8 cellular contexts compared by ENCODE assay signal in the genomic region with DNA sequence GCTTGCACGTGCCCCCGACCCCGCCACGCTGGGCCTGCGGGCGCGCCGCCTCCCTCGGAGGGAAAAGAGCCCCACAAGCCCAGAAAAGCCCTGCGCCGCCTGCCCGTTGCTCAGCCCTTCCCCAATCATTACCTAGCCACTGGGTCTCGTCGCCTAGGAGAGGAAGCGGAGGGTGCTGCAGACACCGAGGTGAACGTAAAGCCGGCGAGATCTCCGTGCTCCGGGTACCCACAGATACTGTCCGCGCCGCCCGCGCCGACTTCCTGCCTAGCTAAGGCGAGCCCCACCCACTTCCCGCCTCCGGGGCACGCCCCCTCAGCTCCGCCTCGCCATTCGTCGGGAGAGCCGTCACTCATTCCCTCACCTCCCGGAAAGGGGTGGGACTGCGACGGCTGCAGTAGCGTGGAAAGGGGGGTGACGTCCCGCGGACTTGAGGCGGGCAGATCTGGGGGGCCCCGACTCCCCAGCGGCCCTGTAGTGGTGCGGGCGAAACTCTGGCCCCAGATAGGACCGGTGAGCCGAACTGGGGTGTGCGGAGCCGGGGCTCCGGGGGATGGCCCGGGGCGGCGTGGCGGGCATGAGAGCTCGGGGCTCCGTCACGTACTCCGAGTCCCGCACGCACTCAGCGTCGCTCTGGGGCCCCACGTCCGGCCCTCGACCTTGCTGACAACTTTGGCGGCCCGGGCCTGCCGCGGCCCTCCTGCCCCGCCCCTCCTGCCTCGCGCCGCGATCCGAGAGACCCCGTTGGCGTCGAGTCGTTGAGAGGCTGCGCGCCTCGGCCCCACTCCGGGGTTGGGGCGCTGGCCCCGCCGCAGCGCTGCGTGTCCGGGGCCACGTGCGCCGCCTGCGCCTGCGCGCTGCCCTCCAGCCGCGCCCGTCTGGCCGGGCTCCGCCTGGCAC. TPM values are rescaled to one million over a fixed set of nuclear protein-coding genes. Genes with fewer than 3 reads are reported as not detected.
DNase-seq lines count a peak whose midpoint lies in the region; ATAC-seq and TF ChIP-seq lines count a peak whose summit lies in the region.

A gene (minus strand): TSS at position 239 of the 900 bp plus-strand sequence. CDS start 3,778 bp downstream, outside the sequence.

- peaks cover 20 to 27% of the 10 kb centered on the region in 2 donors for H3K36me3 Mint-ChIP-seq in CD14-positive monocyte
- H3K36me3 Mint-ChIP-seq in dendritic cell treated with granulocyte-macrophage colony-stimulating factor and Interleukin-4, amounts not matched to agents 40 ng/mL and 50 ng/mL, for 4 days (ENCODE audit: low read depth) = peaks cover 57% of the 10 kb centered on the region

- no peak for TF ChIP-seq RAD21 in liver (IDR thresholded peaks at IDR 0.05)

- H3K27me3 ChIP-seq in liver (ENCODE audit: control insufficient read depth in 4 of 4, insufficient read depth in 4 of 4, low read length in 3 of 4) = no peaks in the 10 kb centered on the region

- H3K4me1 Mint-ChIP-seq in CD14-positive monocyte = peaks cover 53% of the 10 kb centered on the region
- H3K4me1 Mint-ChIP-seq in dendritic cell treated with granulocyte-macrophage colony-stimulating factor and Interleukin-4, amounts not matched to agents 40 ng/mL and 50 ng/mL, for 4 days (ENCODE audit: low read depth) = peaks cover 54% of the 10 kb centered on the region

- no peak for TF ChIP-seq CTCF in CD14-positive monocyte (IDR thresholded peaks at IDR 0.05)
- TF ChIP-seq CTCF in liver (IDR thresholded peaks at IDR 0.05; ENCODE audit: low read depth, low read length, missing input control) = no peak

- peak; percentile 66 for ATAC-seq in GM19351 (IDR thresholded peaks at IDR 0.05; ENCODE audit: unreplicated experiment)
- ATAC-seq in HG03520 (IDR thresholded peaks at IDR 0.05; ENCODE audit: unreplicated experiment) = peak; percentile 70

- under 1% methylated on average over 103 of the region's 103 CpGs for WGBS in liver

- H3K27me3 Mint-ChIP-seq in CD14-positive monocyte (ENCODE audit: low read depth in 3 of 3) = peaks cover 0 to 2% (median 0%) of the 10 kb centered on the region in 3 donors
- H3K27me3 Mint-ChIP-seq in dendritic cell treated with granulocyte-macrophage colony-stimulating factor and Interleukin-4, amounts not matched to agents 40 ng/mL and 50 ng/mL, for 4 days = no peaks in the 10 kb centered on the region

- intact Hi-C loops in CD14-positive monocyte (cut with micrococcal nuclease) = no loop called here
- intact Hi-C loops in dendritic cell treated with granulocyte-macrophage colony-stimulating factor and Interleukin-4, amounts not matched to agents 40 ng/mL and 50 ng/mL, for 4 days (cut with micrococcal nuclease) = loop anchor here (10.0 kb wide), 1 partner anchor 454 kb away; no protein-coding TSS in a partner anchor

- H3K9me3 Mint-ChIP-seq in CD14-positive monocyte = no peaks in the 10 kb centered on the region
- no peaks in the 10 kb centered on the region for H3K9me3 Mint-ChIP-seq in dendritic cell treated with granulocyte-macrophage colony-stimulating factor and Interleukin-4, amounts not matched to agents 40 ng/mL and 50 ng/mL, for 4 days

- H3K27ac ChIP-seq in liver (ENCODE audit: low read depth in 1 of 2, low read length in 2 of 2) = peak within 1 kb of the TSS; percentile 98 to 100

- peak; percentile 97 for DNase-seq in CD14-positive monocyte (ENCODE audit: low spot score)
- DNase-seq in NCI-H748 (lab: John Stamatoyannopoulos, UW; ENCODE audit: unreplicated experiment) = peak; percentile 91
- DNase-seq in activated CD4-positive, alpha-beta T cell treated with anti-CD3 and anti-CD28 coated beads, Interleukin-2, amount 50 U/mL, for 4 hours = peak; percentile 98 to 99
- peak; percentile 99 for DNase-seq in stimulated activated CD4-positive, alpha-beta T cell treated with anti-CD3 and anti-CD28 coated beads, Interleukin-4, amount 100 ng/mL, for 1 hour

- peak within 1 kb of the TSS; percentile 90 to 93 for H3K4me3 Mint-ChIP-seq in CD14-positive monocyte
- peak within 1 kb of the TSS; percentile 95 for H3K4me3 Mint-ChIP-seq in dendritic cell treated with granulocyte-macrophage colony-stimulating factor and Interleukin-4, amounts not matched to agents 40 ng/mL and 50 ng/mL, for 4 days

- H3K27ac Mint-ChIP-seq in CD14-positive monocyte = peak within 1 kb of the TSS; percentile 97 to 99 (median 99)
- peak within 1 kb of the TSS; percentile 95 for H3K27ac Mint-ChIP-seq in dendritic cell treated with granulocyte-macrophage colony-stimulating factor and Interleukin-4, amounts not matched to agents 40 ng/mL and 50 ng/mL, for 4 days

- peak within 1 kb of the TSS; percentile 81 to 99 for H3K9ac ChIP-seq in liver (ENCODE audit: low read depth in 1 of 2, low read length in 2 of 2)

- H3K36me3 ChIP-seq in liver (ENCODE audit: control insufficient read depth in 4 of 4, insufficient read depth in 3 of 4, low read depth in 1 of 4, low read length in 3 of 4) = peaks cover 0 to 13% (median 8%) of the 10 kb centered on the region in 4 donors

- peaks cover 12 to 51% (median 31%) of the 10 kb centered on the region in 4 donors for H3K4me1 ChIP-seq in liver (ENCODE audit: control insufficient read depth in 4 of 4, insufficient read depth in 4 of 4, low read length in 3 of 4)

- peak within 1 kb of the TSS; percentile 79 to 97 (median 83) for H3K4me3 ChIP-seq in liver (ENCODE audit: low read depth in 1 of 3, low read length in 3 of 3)

- no peaks in the 10 kb centered on the region for H3K9me3 ChIP-seq in liver (ENCODE audit: control insufficient read depth in 4 of 4, low read length in 3 of 4)

TF ChIP-seq in liver, 16 proteins besides CTCF, POLR2A, EP300 and RAD21:
- no peak for TF ChIP-seq FOXA2 (IDR thresholded peaks at IDR 0.05)
- TF ChIP-seq, protein P1, sequence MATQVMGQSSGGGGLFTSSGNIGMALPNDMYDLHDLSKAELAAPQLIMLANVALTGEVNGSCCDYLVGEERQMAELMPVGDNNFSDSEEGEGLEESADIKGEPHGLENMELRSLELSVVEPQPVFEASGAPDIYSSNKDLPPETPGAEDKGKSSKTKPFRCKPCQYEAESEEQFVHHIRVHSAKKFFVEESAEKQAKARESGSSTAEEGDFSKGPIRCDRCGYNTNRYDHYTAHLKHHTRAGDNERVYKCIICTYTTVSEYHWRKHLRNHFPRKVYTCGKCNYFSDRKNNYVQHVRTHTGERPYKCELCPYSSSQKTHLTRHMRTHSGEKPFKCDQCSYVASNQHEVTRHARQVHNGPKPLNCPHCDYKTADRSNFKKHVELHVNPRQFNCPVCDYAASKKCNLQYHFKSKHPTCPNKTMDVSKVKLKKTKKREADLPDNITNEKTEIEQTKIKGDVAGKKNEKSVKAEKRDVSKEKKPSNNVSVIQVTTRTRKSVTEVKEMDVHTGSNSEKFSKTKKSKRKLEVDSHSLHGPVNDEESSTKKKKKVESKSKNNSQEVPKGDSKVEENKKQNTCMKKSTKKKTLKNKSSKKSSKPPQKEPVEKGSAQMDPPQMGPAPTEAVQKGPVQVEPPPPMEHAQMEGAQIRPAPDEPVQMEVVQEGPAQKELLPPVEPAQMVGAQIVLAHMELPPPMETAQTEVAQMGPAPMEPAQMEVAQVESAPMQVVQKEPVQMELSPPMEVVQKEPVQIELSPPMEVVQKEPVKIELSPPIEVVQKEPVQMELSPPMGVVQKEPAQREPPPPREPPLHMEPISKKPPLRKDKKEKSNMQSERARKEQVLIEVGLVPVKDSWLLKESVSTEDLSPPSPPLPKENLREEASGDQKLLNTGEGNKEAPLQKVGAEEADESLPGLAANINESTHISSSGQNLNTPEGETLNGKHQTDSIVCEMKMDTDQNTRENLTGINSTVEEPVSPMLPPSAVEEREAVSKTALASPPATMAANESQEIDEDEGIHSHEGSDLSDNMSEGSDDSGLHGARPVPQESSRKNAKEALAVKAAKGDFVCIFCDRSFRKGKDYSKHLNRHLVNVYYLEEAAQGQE (IDR thresholded peaks at IDR 0.05) = peak; percentile 73
- TF ChIP-seq JUND (IDR thresholded peaks at IDR 0.05) = no peak
- TF ChIP-seq SP1 (IDR thresholded peaks at IDR 0.05) = peak; percentile 88
- TF ChIP-seq YY1 (IDR thresholded peaks at IDR 0.05) = peak; percentile 94
- no peak for TF ChIP-seq RXRA (IDR thresholded peaks at IDR 0.05)
- TF ChIP-seq TAF1 (conservative IDR thresholded peaks at IDR 0.05) = peak; percentile 61
- TF ChIP-seq NR2F2 (IDR thresholded peaks at IDR 0.05) = peak; percentile 40
- TF ChIP-seq, protein P2, sequence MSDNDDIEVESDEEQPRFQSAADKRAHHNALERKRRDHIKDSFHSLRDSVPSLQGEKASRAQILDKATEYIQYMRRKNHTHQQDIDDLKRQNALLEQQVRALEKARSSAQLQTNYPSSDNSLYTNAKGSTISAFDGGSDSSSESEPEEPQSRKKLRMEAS (IDR thresholded peaks at IDR 0.05) = peak; percentile 62
- TF ChIP-seq GABPA (IDR thresholded peaks at IDR 0.05 in 1 of 2, conservative IDR thresholded peaks at IDR 0.05 in 1 of 2) = peak; percentile 75 to 91

RNA-seq across cellular contexts. Expression of the gene that starts here (rescaled TPM):
- polyA plus RNA-seq in CD14-positive monocyte (1,000 to 10,000 TPM; 1,458 to 1,573 TPM), liver (100 to 1,000 TPM; 365 to 499 TPM)
- total RNA-seq in liver = 100 to 1,000 TPM; 270 to 394 TPM

Comparison
In these comparisons a context has a peak if more than half of its experiments do, and no peak if none do; other contexts are left out.
1. Peak in every context shown above with its lines: DNase-seq, ATAC-seq, H3K4me3 ChIP-seq and H3K27ac ChIP-seq.